In genomic region chr4:57652765-57653164, GRCh38 we compare ENCODE assay signal across 36 cellular contexts.
"Had no signal": no experiment of that assay in that cellular context is flagged by ENCODE, and none has a peak within 500 bp of the region (broad histone marks: within the 10 kb centered on the region; RNA-seq: fewer than 3 reads in every experiment).

No MANE protein-coding gene starts in this region.

- H3K4me3 ChIP-seq: adrenal gland, ascending aorta, body of pancreas, breast epithelium, cardiac muscle cell had no signal

- H3K4me3 Mint-ChIP-seq: activated naive CD4-positive, alpha-beta T cell treated with anti-CD3 and anti-CD28 coated beads, Interleukin-2, amount 10 ng/mL, durations not matched to agents 7 days and 5 days; activated naive CD4-positive, alpha-beta T cell treated with anti-CD3 and anti-CD28 coated beads, Interleukin-2, amount 50 U/mL, for 24 hours; activated naive CD8-positive, alpha-beta T cell; activated naive CD8-positive, alpha-beta T cell treated with anti-CD3 and anti-CD28 coated beads for 36 hours; activated naive CD8-positive, alpha-beta T cell treated with anti-CD3 and anti-CD28 coated beads, Interleukin-2, amount 10 ng/mL, durations not matched to agents 7 days and 5 days; activated naive CD8-positive, alpha-beta T cell treated with anti-CD3 and anti-CD28 coated beads, Interleukin-2, amount 50 U/mL, for 24 hours; activated T-cell treated with anti-CD3 and anti-CD28 coated beads, Interleukin-2, amount 50 U/mL, for 24 hours; activated T-cell treated with anti-CD3 and anti-CD28 coated beads, Interleukin-2, amount 50 U/mL, for 4 hours; activated T-cell treated with anti-CD3 and anti-CD28 coated beads, Interleukin-2, amount 50 U/mL, for 72 hours; activated T-helper 1 cell treated with anti-CD3 and anti-CD28 coated beads, Interleukin-12 subunit alpha, Interleukin-12 subunit beta, Interleukin-2, Interleukin-4 antibody, amounts not matched to agents 30 ng/mL and 10 ng/mL and 1 ng/mL, durations not matched to agents 14 hours and 24 hours and 36 hours; activated T-helper 17 cell treated with anti-CD3 and anti-CD28 coated beads, Interleukin-2, amount 50 U/mL, for 72 hours; brain; central memory CD8-positive, alpha-beta T cell had no signal

- H3K36me3 ChIP-seq: adrenal gland, ascending aorta, brain microvascular endothelial cell, breast epithelium, cardiac muscle cell had no signal

- DNase-seq: activated effector memory CD4-positive, alpha-beta T cell treated with anti-CD3 and anti-CD28 coated beads, Interleukin-2, amount 50 U/mL, for 16 hours; activated effector memory CD4-positive, alpha-beta T cell treated with Interleukin-2 at 50 U/mL for 16 hours; activated gamma-delta T cell; activated gamma-delta T cell treated with Interleukin-2 at 50 U/mL for 16 hours; activated naive CD4-positive, alpha-beta T cell; activated naive CD4-positive, alpha-beta T cell treated with anti-CD3 and anti-CD28 coated beads, Interleukin-2, amount 10 ng/mL, durations not matched to agents 7 days and 5 days; activated naive CD4-positive, alpha-beta T cell treated with anti-CD3 and anti-CD28 coated beads, Interleukin-2, amount 50 U/mL, for 16 hours; activated naive CD4-positive, alpha-beta T cell treated with Interleukin-2 at 50 U/mL for 16 hours; activated naive CD8-positive, alpha-beta T cell treated with anti-CD3 and anti-CD28 coated beads for 36 hours; activated naive CD8-positive, alpha-beta T cell treated with anti-CD3 and anti-CD28 coated beads, Interleukin-2, amount 10 ng/mL, durations not matched to agents 7 days and 5 days; activated naive CD8-positive, alpha-beta T cell treated with anti-CD3 and anti-CD28 coated beads, Interleukin-2, amount 50 U/mL, for 24 hours; activated T-cell treated with anti-CD3 and anti-CD28 coated beads, Interleukin-2, amount 50 U/mL, for 24 hours; activated T-cell treated with anti-CD3 and anti-CD28 coated beads, Interleukin-2, amount 50 U/mL, for 4 hours; activated T-cell treated with anti-CD3 and anti-CD28 coated beads, Interleukin-2, amount 50 U/mL, for 48 hours; activated T-cell treated with anti-CD3 and anti-CD28 coated beads, Interleukin-2, amount 50 U/mL, for 72 hours; adrenal gland; amniotic stem cell; amygdala; anterior cingulate cortex; aorta; body of pancreas; brain microvascular endothelial cell; caudate nucleus; central memory CD4-positive, alpha-beta T cell; cerebellar nuclear complex had no signal

- H3K4me1 ChIP-seq: adrenal gland, ascending aorta, body of pancreas, breast epithelium had no signal

- H3K27ac Mint-ChIP-seq: activated naive CD4-positive, alpha-beta T cell treated with anti-CD3 and anti-CD28 coated beads, Interleukin-2, amount 10 ng/mL, durations not matched to agents 7 days and 5 days; activated naive CD4-positive, alpha-beta T cell treated with anti-CD3 and anti-CD28 coated beads, Interleukin-2, amount 50 U/mL, for 24 hours; activated naive CD4-positive, alpha-beta T cell treated with anti-CD3 and anti-CD28 coated beads, Interleukin-2, amount 50 U/mL, for 72 hours; activated naive CD8-positive, alpha-beta T cell; activated naive CD8-positive, alpha-beta T cell treated with anti-CD3 and anti-CD28 coated beads for 36 hours; activated naive CD8-positive, alpha-beta T cell treated with anti-CD3 and anti-CD28 coated beads, Interleukin-2, amount 10 ng/mL, durations not matched to agents 7 days and 5 days; activated naive CD8-positive, alpha-beta T cell treated with anti-CD3 and anti-CD28 coated beads, Interleukin-2, amount 50 U/mL, for 24 hours; activated T-cell treated with anti-CD3 and anti-CD28 coated beads, Interleukin-2, amount 50 U/mL, for 24 hours; activated T-cell treated with anti-CD3 and anti-CD28 coated beads, Interleukin-2, amount 50 U/mL, for 72 hours; activated T-helper 1 cell treated with anti-CD3 and anti-CD28 coated beads, Interleukin-12 subunit alpha, Interleukin-12 subunit beta, Interleukin-2, Interleukin-4 antibody, amounts not matched to agents 30 ng/mL and 10 ng/mL and 1 ng/mL, durations not matched to agents 14 hours and 24 hours and 36 hours; activated T-helper 17 cell treated with anti-CD3 and anti-CD28 coated beads, Interleukin-2, amount 50 U/mL, for 72 hours; activated T-helper 2 cell treated with anti-CD3 and anti-CD28 coated beads, Interferon-gamma antibody, Interleukin-2, Interleukin-4, amounts not matched to agents 10 μg/mL and 5 μg/mL and 100 μg/mL, durations not matched to agents 14 hours and 24 hours and 36 hours; brain had no signal

- H3K9me3 ChIP-seq: adrenal gland, ascending aorta, body of pancreas, breast epithelium had no signal

- H3K36me3 Mint-ChIP-seq: activated naive CD4-positive, alpha-beta T cell treated with anti-CD3 and anti-CD28 coated beads, Interleukin-2, amount 10 ng/mL, durations not matched to agents 7 days and 5 days; activated naive CD4-positive, alpha-beta T cell treated with anti-CD3 and anti-CD28 coated beads, Interleukin-2, amount 50 U/mL, for 24 hours; activated naive CD4-positive, alpha-beta T cell treated with anti-CD3 and anti-CD28 coated beads, Interleukin-2, amount 50 U/mL, for 72 hours; activated naive CD8-positive, alpha-beta T cell; activated naive CD8-positive, alpha-beta T cell treated with anti-CD3 and anti-CD28 coated beads for 36 hours; activated naive CD8-positive, alpha-beta T cell treated with anti-CD3 and anti-CD28 coated beads, Interleukin-2, amount 10 ng/mL, durations not matched to agents 7 days and 5 days; brain had no signal

- H3K4me1 Mint-ChIP-seq: activated naive CD4-positive, alpha-beta T cell treated with anti-CD3 and anti-CD28 coated beads, Interleukin-2, amount 10 ng/mL, durations not matched to agents 7 days and 5 days; activated naive CD4-positive, alpha-beta T cell treated with anti-CD3 and anti-CD28 coated beads, Interleukin-2, amount 50 U/mL, for 24 hours; activated naive CD8-positive, alpha-beta T cell treated with anti-CD3 and anti-CD28 coated beads for 36 hours; activated naive CD8-positive, alpha-beta T cell treated with anti-CD3 and anti-CD28 coated beads, Interleukin-2, amount 10 ng/mL, durations not matched to agents 7 days and 5 days; activated naive CD8-positive, alpha-beta T cell treated with anti-CD3 and anti-CD28 coated beads, Interleukin-2, amount 50 U/mL, for 24 hours; activated T-helper 17 cell treated with anti-CD3 and anti-CD28 coated beads, Interleukin-2, amount 50 U/mL, for 72 hours; brain; central memory CD8-positive, alpha-beta T cell had no signal

- H3K27me3 ChIP-seq: adrenal gland, ascending aorta, body of pancreas, brain microvascular endothelial cell, breast epithelium, cardiac muscle cell had no signal

- H3K9me3 Mint-ChIP-seq: activated naive CD4-positive, alpha-beta T cell treated with anti-CD3 and anti-CD28 coated beads, Interleukin-2, amount 10 ng/mL, durations not matched to agents 7 days and 5 days; activated naive CD8-positive, alpha-beta T cell treated with anti-CD3 and anti-CD28 coated beads for 36 hours; activated T-cell treated with anti-CD3 and anti-CD28 coated beads, Interleukin-2, amount 50 U/mL, for 24 hours; activated T-helper 1 cell treated with anti-CD3 and anti-CD28 coated beads, Interleukin-12 subunit alpha, Interleukin-12 subunit beta, Interleukin-2, Interleukin-4 antibody, amounts not matched to agents 30 ng/mL and 10 ng/mL and 1 ng/mL, durations not matched to agents 14 hours and 24 hours and 36 hours; activated T-helper 2 cell treated with anti-CD3 and anti-CD28 coated beads, Interferon-gamma antibody, Interleukin-2, Interleukin-4, amounts not matched to agents 10 μg/mL and 5 μg/mL and 100 μg/mL, durations not matched to agents 14 hours and 24 hours and 36 hours had no signal

- H3K27ac ChIP-seq: adrenal gland, ascending aorta, body of pancreas, brain microvascular endothelial cell, breast epithelium, cardiac muscle cell had no signal

- H3K27me3 Mint-ChIP-seq: activated naive CD4-positive, alpha-beta T cell treated with anti-CD3 and anti-CD28 coated beads, Interleukin-2, amount 10 ng/mL, durations not matched to agents 7 days and 5 days; activated naive CD4-positive, alpha-beta T cell treated with anti-CD3 and anti-CD28 coated beads, Interleukin-2, amount 50 U/mL, for 24 hours; activated naive CD8-positive, alpha-beta T cell; activated naive CD8-positive, alpha-beta T cell treated with anti-CD3 and anti-CD28 coated beads for 36 hours; activated naive CD8-positive, alpha-beta T cell treated with anti-CD3 and anti-CD28 coated beads, Interleukin-2, amount 10 ng/mL, durations not matched to agents 7 days and 5 days; activated naive CD8-positive, alpha-beta T cell treated with anti-CD3 and anti-CD28 coated beads, Interleukin-2, amount 50 U/mL, for 24 hours; activated T-cell treated with anti-CD3 and anti-CD28 coated beads, Interleukin-2, amount 50 U/mL, for 24 hours; activated T-helper 17 cell treated with anti-CD3 and anti-CD28 coated beads, Interleukin-2, amount 50 U/mL, for 72 hours; brain; central memory CD8-positive, alpha-beta T cell had no signal

- ATAC-seq: activated naive CD4-positive, alpha-beta T cell treated with anti-CD3 and anti-CD28 coated beads, Interleukin-2, amount 50 U/mL, for 72 hours; activated naive CD8-positive, alpha-beta T cell treated with anti-CD3 and anti-CD28 coated beads, Interleukin-2, amount 50 U/mL, for 24 hours; activated T-cell treated with anti-CD3 and anti-CD28 coated beads, Interleukin-2, amount 50 U/mL, for 4 hours; activated T-cell treated with anti-CD3 and anti-CD28 coated beads, Interleukin-2, amount 50 U/mL, for 72 hours; activated T-helper 17 cell treated with anti-CD3 and anti-CD28 coated beads, Interleukin-2, amount 50 U/mL, for 72 hours; body of pancreas had no signal
